In the genomic region with DNA sequence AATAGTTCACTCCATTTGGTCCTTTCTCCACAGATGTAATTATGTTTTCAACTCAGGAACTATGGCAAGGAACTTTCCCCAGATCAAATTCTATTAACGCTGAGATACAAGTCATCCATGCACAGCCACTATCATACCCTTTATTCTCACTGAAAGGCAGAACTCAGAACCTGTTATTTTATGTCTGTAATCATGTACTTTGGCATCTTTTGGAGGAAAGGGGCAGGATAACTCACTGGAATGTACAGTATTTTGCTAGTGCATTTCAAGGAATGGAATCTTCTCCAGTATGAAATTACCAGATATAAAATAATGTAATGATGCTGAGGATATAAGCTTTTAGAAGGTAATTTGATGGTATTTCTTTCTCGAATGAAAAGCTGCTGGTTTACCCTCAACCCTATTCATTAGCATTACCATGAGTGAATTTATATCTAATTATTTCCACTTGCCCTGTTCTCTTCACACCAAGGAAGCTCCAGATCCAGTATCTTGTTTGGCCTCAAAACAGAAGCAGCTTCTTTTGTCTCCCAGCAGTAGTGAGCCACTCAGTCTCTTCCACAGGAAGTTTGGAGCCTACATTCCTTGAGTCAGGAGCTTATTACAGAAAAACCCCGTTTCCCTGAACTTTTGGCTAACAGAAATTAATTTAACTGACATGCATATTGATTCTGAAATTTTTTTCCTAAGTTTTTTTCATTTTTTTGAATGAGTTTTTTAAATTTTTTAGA, we compare ENCODE assay signal across 13 cellular contexts. TPM values are rescaled to one million over a fixed set of nuclear protein-coding genes. Genes with fewer than 3 reads are reported as not detected.
DNase-seq lines count a peak whose midpoint lies in the region; TF ChIP-seq lines count a peak whose summit lies in the region.
"Had no signal": no experiment of that assay in that cellular context is flagged by ENCODE, and none has a peak within 500 bp of the region (broad histone marks: within the 10 kb centered on the region; RNA-seq: fewer than 3 reads in every experiment).

No MANE protein-coding gene starts in this region.

- no peak overlapping the region for H3K27ac ChIP-seq in PC-9
- peak overlapping the region in 30 of 59 donors; percentile 2 to 75 (median 34) for H3K27ac ChIP-seq in dorsolateral prefrontal cortex
- H3K27ac ChIP-seq in neuronal stem cell (replicated peaks; ENCODE audit: low read length), result peak overlapping the region; percentile 69
- H3K27ac ChIP-seq: foreskin keratinocyte had no signal

- no peaks in the 10 kb centered on the region for H3K4me1 ChIP-seq in PC-9 (replicated peaks; ENCODE audit: insufficient read depth)
- peaks cover 10 to 21% of the 10 kb centered on the region in 2 donors for H3K4me1 ChIP-seq in neuronal stem cell (ENCODE audit: control insufficient read depth in 2 of 2, insufficient read depth in 1 of 2, low read depth in 1 of 2, low read length in 2 of 2)
- H3K4me1 ChIP-seq: foreskin keratinocyte had no signal

- no peak overlapping the region for H3K14ac ChIP-seq in neuronal stem cell (ENCODE audit: low read length)

- no peak overlapping the region for H3K4ac ChIP-seq in neuronal stem cell (ENCODE audit: low read length)

- no peak overlapping the region for H2AK5ac ChIP-seq in neuronal stem cell (ENCODE audit: low read depth, low read length)

- H3K18ac ChIP-seq in neuronal stem cell (ENCODE audit: low read length), result no peak overlapping the region

- no peaks in the 10 kb centered on the region; the same call in 1 of the 2 replicates for H4K20me1 ChIP-seq in PC-9 (ENCODE audit: insufficient read depth)

- H2AFZ ChIP-seq in PC-9 (no peak overlapping the region), neuronal stem cell (ENCODE audit: low read length) (no peak overlapping the region)

- BruUV-seq in PC-9 (replicated peaks; lab: Mats Ljungman, UMichigan), result TSS peak; percentile 5

- no peak overlapping the region for H2BK120ac ChIP-seq in neuronal stem cell (ENCODE audit: low read depth, low read length)

- POLR2A ChIA-PET in GM10248 (lab: Yijun Ruan, JAX), result no interaction called here
- POLR2A ChIA-PET in PC-9 (lab: Charles Lee; ENCODE audit: unreplicated experiment), result interaction anchor here (0.5 kb wide), 1 partner anchor 26 kb away, joined by 3 read pairs; no protein-coding TSS in a partner anchor

- H3K9me3 ChIP-seq in PC-9 (ENCODE audit: insufficient read depth, low read depth) (no peaks in the 10 kb centered on the region), neuronal stem cell (replicated peaks in 1 of 2; ENCODE audit: control insufficient read depth in 2 of 2, insufficient read depth in 1 of 2, low read depth in 1 of 2, low read length in 2 of 2) (no peaks in the 10 kb centered on the region)

- no peak overlapping the region for H3K9ac ChIP-seq in neuronal stem cell (ENCODE audit: low read depth, low read length, poor library complexity)

- H2BK12ac ChIP-seq in neuronal stem cell (ENCODE audit: low read length), result no peak overlapping the region

- no peak overlapping the region for H2BK5ac ChIP-seq in neuronal stem cell (ENCODE audit: low read length)

- intact Hi-C loops in PC-9 (cut with micrococcal nuclease; ENCODE audit: unreplicated experiment), result no loop called here
- intact Hi-C loops in dorsolateral prefrontal cortex (cut with DNase I), result no loop called here

- H4K91ac ChIP-seq in neuronal stem cell (ENCODE audit: low read depth, low read length, poor library complexity), result no peak overlapping the region

- H3K79me1 ChIP-seq in neuronal stem cell (ENCODE audit: low read depth, low read length), result no peaks in the 10 kb centered on the region

- H4K8ac ChIP-seq in neuronal stem cell (ENCODE audit: low read depth, low read length), result no peak overlapping the region

- no peaks in the 10 kb centered on the region for H3K9me2 ChIP-seq in PC-9 (ENCODE audit: insufficient read depth)

- no peaks in the 10 kb centered on the region for H3K27me3 ChIP-seq in PC-9 (ENCODE audit: insufficient read depth, low read depth)
- H3K27me3 ChIP-seq in dorsolateral prefrontal cortex, result no peaks in the 10 kb centered on the region
- no peaks in the 10 kb centered on the region for H3K27me3 ChIP-seq in neuronal stem cell (ENCODE audit: control insufficient read depth in 3 of 3, insufficient read depth in 3 of 3, low read depth in 1 of 3, low read length in 3 of 3)
- H3K27me3 ChIP-seq: foreskin keratinocyte had no signal

- peaks cover 31% of the 10 kb centered on the region for H3K36me3 ChIP-seq in PC-9 (ENCODE audit: low read depth)
- H3K36me3 ChIP-seq in neuronal stem cell (replicated peaks in 1 of 2; ENCODE audit: control insufficient read depth in 2 of 2, insufficient read depth in 2 of 2, low read length in 2 of 2), result peaks cover 12 to 54% of the 10 kb centered on the region in 2 donors

- H3K79me2 ChIP-seq in PC-9 (ENCODE audit: low read depth), result no peaks in the 10 kb centered on the region

- DNase-seq in GM10248 (ENCODE audit: extremely low spot score) (peak; percentile 2), PC-9 (no peak), dorsolateral prefrontal cortex (no peak), neuronal stem cell (ENCODE audit: low spot score) (no peak), kidney glomerular epithelial cell (lab: John Stamatoyannopoulos, UW) (no peak), NCI-H526 (lab: John Stamatoyannopoulos, UW) (no peak), epidermal melanocyte (ENCODE audit: insufficient read length, low spot score) (no peak)
- DNase-seq: foreskin keratinocyte, GDM1, KG1, NCI-H82 had no signal

- WGBS in neuronal stem cell (ENCODE audit: extremely low coverage in 2 of 2, insufficient read length in 2 of 2, insufficient replicate concordance in 1 of 2), 2 donors, result no CpG with 5 or more reads among the region's 3 CpGs

- TF ChIP-seq CTCF in GM10248 (IDR thresholded peaks at IDR 0.05; ENCODE audit: control extremely low read depth, extremely low read depth, low read depth, missing control alignments) (no peak), PC-9 (conservative IDR thresholded peaks at IDR 0.05) (no peak), dorsolateral prefrontal cortex (IDR thresholded peaks at IDR 0.05 in 54 of 56, conservative IDR thresholded peaks at IDR 0.05 in 2 of 56; ENCODE audit: low read depth in 1 of 56, partially characterized antibody in 56 of 56) (no peak)

- CTCF ChIA-PET in GM10248 (lab: Yijun Ruan, JAX) (interaction anchor here (1.1 to 2.4 kb wide), 8 partner anchors 17 to 348 kb away, joined by 3 to 14 read pairs (median 4); no protein-coding TSS in a partner anchor), PC-9 (lab: Charles Lee) (no interaction called here)

- no peak overlapping the region for H2BK15ac ChIP-seq in neuronal stem cell (ENCODE audit: low read length)

- peaks cover 53% of the 10 kb centered on the region for H3F3A ChIP-seq in PC-9 (ENCODE audit: insufficient read depth, low read depth)

- no peak overlapping the region for H3K4me3 ChIP-seq in PC-9
- no peak overlapping the region for H3K4me3 ChIP-seq in dorsolateral prefrontal cortex
- no peak overlapping the region for H3K4me3 ChIP-seq in neuronal stem cell (ENCODE audit: low read length in 2 of 2)

- H3K23ac ChIP-seq in neuronal stem cell (ENCODE audit: low read depth, low read length, poor library complexity), result no peak overlapping the region

- H3K4me2 ChIP-seq in PC-9 (no peak overlapping the region), neuronal stem cell (ENCODE audit: insufficient read depth, low read length, poor library complexity, severe bottlenecking) (no peak overlapping the region)

RNA-seq across cellular contexts. Expression of a gene that starts 10.0 kb away (rescaled TPM):
- not detected in 2 replicates for total RNA-seq in PC-9 (2021)
- total RNA-seq in dorsolateral prefrontal cortex, result 1 to 10 TPM in 1 of 120 experiments, under 1 TPM in 2, not detected in 117; 0.31 to 1.1 (median 0.55) TPM
- polyA plus RNA-seq in neuronal stem cell (2013, experiment 1 of 2), result 0.46 TPM
- 0.42 TPM for polyA plus RNA-seq in neuronal stem cell (2013, experiment 2 of 2)
- total RNA-seq: foreskin keratinocyte, myocyte, skeletal muscle tissue had no signal
- polyA plus RNA-seq: foreskin keratinocyte had no signal

RNA-seq across cellular contexts. Expression of a gene that starts 27.9 kb away (rescaled TPM):
- 138 and 203 TPM in 2 replicates for total RNA-seq in PC-9 (2021)
- total RNA-seq in dorsolateral prefrontal cortex, result 100 to 1,000 TPM in 41 of 120 experiments, 10 to 100 TPM in 79; 52.9 to 141 (median 93.1) TPM
- polyA plus RNA-seq in neuronal stem cell (2013, experiment 1 of 2), result 119 TPM
- polyA plus RNA-seq in neuronal stem cell (2013, experiment 2 of 2), result 121 TPM

RNA-seq across cellular contexts. Expression of a gene that starts 33.7 kb away (rescaled TPM):
- total RNA-seq in PC-9 (2021) (72.9 and 118 TPM in 2 replicates), dorsolateral prefrontal cortex (10 to 100 TPM; 22.5 to 63.4 (median 36.0) TPM)
- 27.3 TPM for polyA plus RNA-seq in neuronal stem cell (2013, experiment 1 of 2)
- polyA plus RNA-seq in neuronal stem cell (2013, experiment 2 of 2), result 27.4 TPM

RNA-seq across cellular contexts. Expression of a gene that starts 38.3 kb away (rescaled TPM):
- 668 and 833 TPM in 2 replicates for total RNA-seq in PC-9 (2021)
- total RNA-seq in dorsolateral prefrontal cortex, result 100 to 1,000 TPM; 394 to 594 (median 494) TPM
- 903 TPM for polyA plus RNA-seq in neuronal stem cell (2013, experiment 1 of 2)
- polyA plus RNA-seq in neuronal stem cell (2013, experiment 2 of 2), result 910 TPM
